ENCODE assay signal across 8 cellular contexts in the genomic region with DNA sequence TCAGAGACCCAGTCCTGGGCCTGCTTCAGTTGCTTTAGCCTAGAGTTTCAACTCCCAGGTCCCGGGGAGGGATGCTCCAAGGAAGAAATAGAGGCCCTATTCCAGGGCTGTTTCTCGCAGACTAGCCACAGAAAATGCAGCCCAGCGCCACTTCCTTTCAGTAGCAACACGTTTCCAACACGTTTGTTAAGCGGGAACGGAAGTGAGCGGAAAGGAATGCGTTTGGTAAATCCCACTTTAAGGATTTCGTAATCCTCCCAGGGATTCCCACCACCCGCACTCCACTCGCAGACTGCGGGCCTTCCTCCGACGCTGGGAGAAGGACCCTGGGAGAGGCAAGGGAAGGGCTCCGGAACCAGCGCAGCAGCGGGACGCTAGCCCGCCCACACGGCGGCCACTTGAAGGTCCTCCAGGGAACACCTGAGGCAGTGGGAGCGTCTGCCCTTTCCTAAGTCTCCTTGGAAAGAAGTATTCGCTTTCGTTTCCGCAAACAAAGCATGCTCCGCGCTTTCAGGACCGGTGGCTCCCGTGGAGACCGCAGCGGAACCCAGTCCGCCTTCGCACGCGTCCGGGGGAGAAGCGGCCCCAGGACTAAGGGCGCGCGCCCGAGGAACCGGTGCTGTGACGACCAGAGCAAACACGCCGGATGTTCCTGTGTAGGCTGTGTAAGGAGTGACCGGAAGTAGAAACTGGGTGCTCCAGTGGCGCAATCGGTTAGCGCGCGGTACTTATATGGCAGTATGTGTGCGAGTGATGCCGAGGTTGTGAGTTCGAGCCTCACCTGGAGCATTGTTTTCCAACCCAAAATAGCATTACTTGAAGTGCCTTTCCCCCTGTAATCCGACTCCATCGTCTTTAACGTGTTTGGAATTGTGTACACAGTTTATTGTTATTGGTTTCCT.
DNase-seq lines count a peak whose midpoint lies in the region; ATAC-seq and TF ChIP-seq lines count a peak whose summit lies in the region.

No MANE protein-coding gene starts in this region.

- peak overlapping the region; percentile 65 for H3K4me3 ChIP-seq in BJ (ENCODE audit: low read depth, low read length)
- H3K4me3 ChIP-seq in breast epithelium, result peak overlapping the region; percentile 56 to 81 (median 80)
- peak overlapping the region; percentile 86 for H3K4me3 ChIP-seq in iPS-20b (ENCODE audit: low read length)
- H3K4me3 ChIP-seq in gastrocnemius medialis, result peak overlapping the region; percentile 54 to 88 (median 74)

- H3K27ac ChIP-seq in breast epithelium (peak overlapping the region; percentile 94 to 97), iPS-20b (ENCODE audit: low read length) (peak overlapping the region; percentile 37), gastrocnemius medialis (peak overlapping the region; percentile 73 to 92 (median 81))

- in situ Hi-C loops in gastrocnemius medialis (cut with MboI; ENCODE audit: low sequenced_read_pairs in 4 of 4), result no loop called here

- H3K36me3 ChIP-seq in BJ (ENCODE audit: control insufficient read depth, insufficient read depth, low read length) (no peaks in the 10 kb centered on the region), breast epithelium (no peaks in the 10 kb centered on the region), iPS-20b (ENCODE audit: insufficient read depth, low read depth, low read length) (no peaks in the 10 kb centered on the region), gastrocnemius medialis (no peaks in the 10 kb centered on the region)

- TF ChIP-seq POLR2A in breast epithelium (IDR thresholded peaks at IDR 0.05) (peak; percentile 50), gastrocnemius medialis (IDR thresholded peaks at IDR 0.05) (peak; percentile 43 to 61)

- H3K9ac ChIP-seq in iPS-20b (ENCODE audit: low read depth, low read length), result peak overlapping the region; percentile 86

- POLR2A ChIA-PET in BJ (lab: Charles Lee), result no interaction called here

- H3K4me1 ChIP-seq in breast epithelium (no peaks in the 10 kb centered on the region), iPS-20b (ENCODE audit: insufficient read depth, low read length) (no peaks in the 10 kb centered on the region; the same call in 1 of the 2 replicates), gastrocnemius medialis (peaks cover 0 to 6% of the 10 kb centered on the region in 2 donors)

- CTCF ChIA-PET in BJ (lab: Yijun Ruan, JAX), result no interaction called here

- intact Hi-C loops in breast epithelium (cut with DNase I; ENCODE audit: low total_unique reads) (no loop called here), gastrocnemius medialis (cut with DNase I; ENCODE audit: low total_unique reads) (no loop called here)

- no peak for TF ChIP-seq CTCF in BJ (IDR thresholded peaks at IDR 0.05; ENCODE audit: insufficient read depth, low read depth, low read length)
- TF ChIP-seq CTCF in breast epithelium (IDR thresholded peaks at IDR 0.05), result no peak
- no peak for TF ChIP-seq CTCF in gastrocnemius medialis (IDR thresholded peaks at IDR 0.05 in 4 of 5, conservative IDR thresholded peaks at IDR 0.05 in 1 of 5)

- peak; percentile 64 for DNase-seq in BJ (ENCODE audit: low read depth)
- DNase-seq in NCI-H1105 (lab: John Stamatoyannopoulos, UW), result peak; percentile 88
- DNase-seq in UCSD-AML1 (lab: John Stamatoyannopoulos, UW; ENCODE audit: unreplicated experiment), result peak; percentile 85
- peak; percentile 88 to 92 for DNase-seq in breast epithelium (ENCODE audit: low spot score in 2 of 2)
- peak; percentile 54 to 74 for DNase-seq in gastrocnemius medialis

- H3K27me3 ChIP-seq in BJ (ENCODE audit: control insufficient read depth, insufficient read depth, low read length) (no peaks in the 10 kb centered on the region), breast epithelium (no peaks in the 10 kb centered on the region), iPS-20b (ENCODE audit: insufficient read depth, low read length) (no peaks in the 10 kb centered on the region), gastrocnemius medialis (no peaks in the 10 kb centered on the region)

- H3K9me3 ChIP-seq in breast epithelium, result peaks cover 0 to 20% of the 10 kb centered on the region in 2 donors
- peaks cover 6% of the 10 kb centered on the region; the same call in 1 of the 2 replicates for H3K9me3 ChIP-seq in iPS-20b (ENCODE audit: insufficient read depth, low read depth, low read length)
- H3K9me3 ChIP-seq in gastrocnemius medialis, result peaks cover 0 to 6% (median 0%) of the 10 kb centered on the region in 3 donors

- ATAC-seq in GM19438 (IDR thresholded peaks at IDR 0.05; ENCODE audit: low read depth, unreplicated experiment), result peak; percentile 96
- peak; percentile 85 to 92 for ATAC-seq in gastrocnemius medialis
- no peak for ATAC-seq in GM21529 (IDR thresholded peaks at IDR 0.05; ENCODE audit: unreplicated experiment)

Comparison
In these comparisons a context has a peak if more than half of its experiments do, and no peak if none do; other contexts are left out.
1. H3K27ac ChIP-seq: peak in every context shown above with its lines; median percentile 96 in breast epithelium; 81 in gastrocnemius medialis; 37 in iPS-20b.